ENCODE assay signal across 14 cellular contexts in genomic region chr6:149471801-149472200, GRCh38. TPM values are rescaled to one million over a fixed set of nuclear protein-coding genes. Genes with fewer than 3 reads are reported as not detected.
DNase-seq lines count a peak whose midpoint lies in the region; ATAC-seq and TF ChIP-seq lines count a peak whose summit lies in the region.
"Had no signal": no experiment of that assay in that cellular context is flagged by ENCODE, and none has a peak within 500 bp of the region (broad histone marks: within the 10 kb centered on the region; RNA-seq: fewer than 3 reads in every experiment).

No MANE protein-coding gene starts in this region.

- H3K27ac Mint-ChIP-seq in activated naive CD8-positive, alpha-beta T cell = peak overlapping the region; percentile 50
- no peak overlapping the region for H3K27ac Mint-ChIP-seq in activated naive CD8-positive, alpha-beta T cell treated with anti-CD3 and anti-CD28 coated beads for 36 hours

- peak overlapping the region; percentile 3 for H3K4me3 Mint-ChIP-seq in activated naive CD8-positive, alpha-beta T cell
- H3K4me3 Mint-ChIP-seq in activated naive CD8-positive, alpha-beta T cell treated with anti-CD3 and anti-CD28 coated beads for 36 hours = no peak overlapping the region

- peaks cover 55% of the 10 kb centered on the region for H3K4me1 Mint-ChIP-seq in activated naive CD8-positive, alpha-beta T cell (ENCODE audit: low read depth)
- peaks cover 56% of the 10 kb centered on the region for H3K4me1 Mint-ChIP-seq in activated naive CD8-positive, alpha-beta T cell treated with anti-CD3 and anti-CD28 coated beads for 36 hours

- no peak overlapping the region for H3K4me3 ChIP-seq in brain microvascular endothelial cell (ENCODE audit: low read depth, low read length)

- H3K36me3 Mint-ChIP-seq in activated naive CD8-positive, alpha-beta T cell = peaks cover 17% of the 10 kb centered on the region
- H3K36me3 Mint-ChIP-seq in activated naive CD8-positive, alpha-beta T cell treated with anti-CD3 and anti-CD28 coated beads for 36 hours = peaks cover 32% of the 10 kb centered on the region

- ATAC-seq in HG02840 (IDR thresholded peaks at IDR 0.05; ENCODE audit: low FRiP score, unreplicated experiment) = peak; percentile 45

- no peak for DNase-seq in activated naive CD8-positive, alpha-beta T cell treated with anti-CD3 and anti-CD28 coated beads for 36 hours
- peak; percentile 63 for DNase-seq in RPMI8226
- no peak for DNase-seq in brain microvascular endothelial cell
- no peak for DNase-seq in dedifferentiated amniotic fluid mesenchymal stem cell (ENCODE audit: extremely low spot score)
- DNase-seq in AG08396 (ENCODE audit: low spot score) = no peak
- no peak for DNase-seq in substantia nigra (lab: John Stamatoyannopoulos, UW)
- DNase-seq: activated CD4-positive, alpha-beta T cell treated with anti-CD3 and anti-CD28 coated beads for 48 hours; amygdala; effector CD8-positive, alpha-beta T cell; glutamatergic neuron; NCI-H446; SHP77 had no signal

- no peaks in the 10 kb centered on the region for H3K27me3 ChIP-seq in brain microvascular endothelial cell (replicated peaks)

- no peaks in the 10 kb centered on the region for H3K27me3 Mint-ChIP-seq in activated naive CD8-positive, alpha-beta T cell
- no peaks in the 10 kb centered on the region for H3K27me3 Mint-ChIP-seq in activated naive CD8-positive, alpha-beta T cell treated with anti-CD3 and anti-CD28 coated beads for 36 hours

- H3K36me3 ChIP-seq in brain microvascular endothelial cell (replicated peaks) = no peaks in the 10 kb centered on the region

- TF ChIP-seq CTCF in brain microvascular endothelial cell (IDR thresholded peaks at IDR 0.05; ENCODE audit: low read depth, low read length, missing control alignments) = no peak

- no peak overlapping the region for H3K27ac ChIP-seq in brain microvascular endothelial cell
- H3K27ac ChIP-seq in substantia nigra (ENCODE audit: low read depth, low read length, poor library complexity, severe bottlenecking) = no peak overlapping the region

- in situ Hi-C loops in brain microvascular endothelial cell (cut with HindIII; ENCODE audit: low pct_ligation_motif_present, low sequenced_read_pairs) = no loop called here

- no peaks in the 10 kb centered on the region for H3K9me3 Mint-ChIP-seq in activated naive CD8-positive, alpha-beta T cell (ENCODE audit: low read depth)
- H3K9me3 Mint-ChIP-seq in activated naive CD8-positive, alpha-beta T cell treated with anti-CD3 and anti-CD28 coated beads for 36 hours = no peaks in the 10 kb centered on the region

RNA-seq across cellular contexts. Expression of gene ZC3H12D, which starts 13.0 kb away (rescaled TPM):
- total RNA-seq in activated naive CD8-positive, alpha-beta T cell treated with anti-CD3 and anti-CD28 coated beads for 36 hours = 10 to 100 TPM; 27.9 to 28.0 TPM
